In the genomic region with DNA sequence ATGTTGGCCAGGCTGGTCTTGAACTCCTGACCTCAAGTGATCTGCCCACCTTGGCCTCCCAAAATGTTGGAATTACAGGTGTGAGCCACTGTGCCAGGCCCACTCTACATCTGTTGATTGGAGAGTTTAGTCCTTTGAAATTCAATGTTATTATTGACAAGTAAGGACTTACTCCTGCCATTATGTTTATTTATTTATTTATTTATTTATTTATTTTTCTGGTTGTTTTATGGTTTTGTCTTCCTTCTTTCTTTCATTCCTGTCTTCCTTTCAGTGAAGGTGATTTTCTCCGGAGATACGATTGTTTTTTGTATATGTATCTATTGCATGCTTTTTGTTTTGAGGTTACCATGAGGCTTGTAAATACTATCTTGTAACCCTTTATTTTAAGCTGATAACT, we compare ENCODE assay signal across 34 cellular contexts.
"Had no signal": no experiment of that assay in that cellular context is flagged by ENCODE, and none has a peak within 500 bp of the region (broad histone marks: within the 10 kb centered on the region; RNA-seq: fewer than 3 reads in every experiment).

No MANE protein-coding gene starts in this region.

- H3K4me3 ChIP-seq: MG63 had no signal

- H3K27ac ChIP-seq: KMS-11 had no signal

- H3K36me3 ChIP-seq: MG63 had no signal

- H3K9me3 ChIP-seq: MG63 had no signal

- DNase-seq: Karpas-422, Kasumi-1, MG63, MM.1S, NCI-H1048, NCI-H1092, NCI-H1092 treated with DMSO at 0.1 percent for 48 hours, NCI-H1105, NCI-H1105 treated with DMSO at 0.1 percent for 48 hours, NCI-H1417, NCI-H1417 treated with DMSO at 0.1 percent for 48 hours, NCI-H1436, NCI-H1436 treated with DMSO at 0.1 percent for 48 hours, NCI-H146, NCI-H1694, NCI-H1694 treated with DMSO at 0.1 percent for 48 hours, NCI-H187, NCI-H187 treated with DMSO at 0.1 percent for 48 hours, NCI-H1930, NCI-H2029, NCI-H2029 treated with DMSO at 0.1 percent for 48 hours, NCI-H2081, NCI-H2081 treated with DMSO at 0.1 percent for 48 hours, NCI-H2107, NCI-H2171, NCI-H2171 treated with DMSO at 0.1 percent for 48 hours, NCI-H2227 treated with DMSO at 0.1 percent for 48 hours, NCI-H226, NCI-H345, NCI-H446, NCI-H446 treated with DMSO at 0.1 percent for 48 hours, NCI-H510A, NCI-H510A treated with DMSO at 0.1 percent for 48 hours had no signal
